Comparison of ENCODE assay signal across 30 cellular contexts in genomic region chr11:75267171-75267970, GRCh38. TPM values are rescaled to one million over a fixed set of nuclear protein-coding genes. Genes with fewer than 3 reads are reported as not detected.
DNase-seq lines count a peak whose midpoint lies in the region; ATAC-seq and TF ChIP-seq lines count a peak whose summit lies in the region.
"Had no signal": no experiment of that assay in that cellular context is flagged by ENCODE, and none has a peak within 500 bp of the region (broad histone marks: within the 10 kb centered on the region; RNA-seq: fewer than 3 reads in every experiment).

No MANE protein-coding gene starts in this region.

- H3K27ac Mint-ChIP-seq in activated naive CD4-positive, alpha-beta T cell treated with anti-CD3 and anti-CD28 coated beads, Interleukin-2, amount 10 ng/mL, durations not matched to agents 7 days and 5 days, result peak overlapping the region; percentile 79
- H3K27ac Mint-ChIP-seq in activated naive CD4-positive, alpha-beta T cell treated with anti-CD3 and anti-CD28 coated beads, Interleukin-2, amount 50 U/mL, for 72 hours, result no peak overlapping the region
- H3K27ac Mint-ChIP-seq in Caco-2 (ENCODE audit: unreplicated experiment) (peak overlapping the region; percentile 26), chondrocyte (ENCODE audit: unreplicated experiment) (no peak overlapping the region)
- H3K27ac Mint-ChIP-seq: activated CD4-positive, alpha-beta memory T cell treated with anti-CD3 and anti-CD28 coated beads for 36 hours; activated T-helper 2 cell treated with anti-CD3 and anti-CD28 coated beads, Interferon-gamma antibody, Interleukin-2, Interleukin-4, amounts not matched to agents 10 μg/mL and 5 μg/mL and 100 μg/mL, durations not matched to agents 14 hours and 24 hours and 36 hours; IgD-negative memory B cell; neural progenitor cell; progenitor cell of endocrine pancreas had no signal

- no peak overlapping the region for H3K4me3 Mint-ChIP-seq in activated naive CD4-positive, alpha-beta T cell treated with anti-CD3 and anti-CD28 coated beads, Interleukin-2, amount 10 ng/mL, durations not matched to agents 7 days and 5 days
- H3K4me3 Mint-ChIP-seq in Caco-2 (ENCODE audit: unreplicated experiment) (no peak overlapping the region), chondrocyte (ENCODE audit: unreplicated experiment) (no peak overlapping the region)
- H3K4me3 Mint-ChIP-seq: activated CD4-positive, alpha-beta memory T cell treated with anti-CD3 and anti-CD28 coated beads for 36 hours; CD8-positive, alpha-beta T cell; IgD-negative memory B cell; neural progenitor cell had no signal

- intact Hi-C loops in Caco-2 (cut with micrococcal nuclease; ENCODE audit: unreplicated experiment), result no loop called here

- H3K27me3 ChIP-seq in Caco-2 (replicated peaks; ENCODE audit: control insufficient read depth, insufficient read depth, low read length) (no peaks in the 10 kb centered on the region), osteoblast (ENCODE audit: insufficient read depth, low read length) (no peaks in the 10 kb centered on the region)
- H3K27me3 ChIP-seq: brain microvascular endothelial cell, neural progenitor cell, tibial artery had no signal

- peak; percentile 18 for DNase-seq in activated naive CD4-positive, alpha-beta T cell treated with anti-CD3 and anti-CD28 coated beads, Interleukin-2, amount 10 ng/mL, durations not matched to agents 7 days and 5 days
- no peak for DNase-seq in activated naive CD4-positive, alpha-beta T cell treated with anti-CD3 and anti-CD28 coated beads, Interleukin-2, amount 50 U/mL, for 72 hours (ENCODE audit: low spot score in 2 of 2)
- peak in 1 of 2 experiments; percentile 38 for DNase-seq in Caco-2
- peak; percentile 87 for DNase-seq in chondrocyte (ENCODE audit: low spot score)
- DNase-seq in osteoblast (ENCODE audit: insufficient read length, low spot score, missing footprints), result peak; percentile 72
- no peak for DNase-seq in NCI-H1105 treated with DMSO at 0.1 percent for 48 hours (lab: John Stamatoyannopoulos, UW)
- no peak for DNase-seq in stimulated activated CD4-positive, alpha-beta T cell treated with anti-CD3 and anti-CD28 coated beads, Interleukin-4, amount 100 ng/mL, for 4 hours
- DNase-seq: activated CD4-positive, alpha-beta memory T cell treated with anti-CD3 and anti-CD28 coated beads for 36 hours; activated CD8-positive, alpha-beta memory T cell treated with anti-CD3 and anti-CD28 coated beads, Interleukin-2, amount 50 U/mL, for 48 hours; brain microvascular endothelial cell; CD8-positive, alpha-beta T cell; DMS 273 treated with DMSO at 0.1 percent for 48 hours; EL; mammary epithelial cell; NCI-H2029 treated with DMSO at 0.1 percent for 48 hours; NCI-H2227 treated with DMSO at 0.1 percent for 48 hours; NCI-H526 treated with DMSO at 0.1 percent for 48 hours; stimulated activated CD8-positive, alpha-beta memory T cell treated with anti-CD3 and anti-CD28 coated beads, Interleukin-4, amount 100 ng/mL, for 48 hours; SW 1271; T1000 had no signal

- CTCF ChIA-PET in activated naive CD4-positive, alpha-beta T cell treated with anti-CD3 and anti-CD28 coated beads, Interleukin-2, amount 10 ng/mL, durations not matched to agents 7 days and 5 days (lab: Charles Lee), result no interaction called here
- CTCF ChIA-PET in Caco-2 (lab: Charles Lee), result no interaction called here

- no peaks in the 10 kb centered on the region for H3K27me3 Mint-ChIP-seq in activated naive CD4-positive, alpha-beta T cell treated with anti-CD3 and anti-CD28 coated beads, Interleukin-2, amount 10 ng/mL, durations not matched to agents 7 days and 5 days
- H3K27me3 Mint-ChIP-seq in Caco-2 (ENCODE audit: insufficient read depth, unreplicated experiment), result no peaks in the 10 kb centered on the region
- H3K27me3 Mint-ChIP-seq in chondrocyte (ENCODE audit: low read depth), result no peaks in the 10 kb centered on the region
- H3K27me3 Mint-ChIP-seq: activated CD4-positive, alpha-beta memory T cell treated with anti-CD3 and anti-CD28 coated beads for 36 hours; IgD-negative memory B cell; progenitor cell of endocrine pancreas had no signal

- no peaks in the 10 kb centered on the region for H4K20me1 ChIP-seq in osteoblast (ENCODE audit: insufficient read depth, low read length)

- TF ChIP-seq CTCF in Caco-2 (IDR thresholded peaks at IDR 0.05; ENCODE audit: insufficient read depth in 1 of 2, low read depth in 1 of 2, low read length in 1 of 2, severe bottlenecking in 1 of 2, unreplicated experiment in 1 of 2), result no peak
- TF ChIP-seq CTCF in chondrocyte (IDR thresholded peaks at IDR 0.05), result no peak
- no peak for TF ChIP-seq CTCF in osteoblast (IDR thresholded peaks at IDR 0.05; ENCODE audit: extremely low read depth, low read depth, low read length)

- H3K9me3 ChIP-seq in Caco-2 (no peaks in the 10 kb centered on the region), osteoblast (ENCODE audit: low read depth, low read length) (no peaks in the 10 kb centered on the region)
- H3K9me3 ChIP-seq: tibial artery had no signal

- H3K9me3 Mint-ChIP-seq in activated naive CD4-positive, alpha-beta T cell treated with anti-CD3 and anti-CD28 coated beads, Interleukin-2, amount 10 ng/mL, durations not matched to agents 7 days and 5 days, result no peaks in the 10 kb centered on the region
- H3K9me3 Mint-ChIP-seq in activated naive CD4-positive, alpha-beta T cell treated with anti-CD3 and anti-CD28 coated beads, Interleukin-2, amount 50 U/mL, for 72 hours, result no peaks in the 10 kb centered on the region
- H3K9me3 Mint-ChIP-seq in Caco-2 (ENCODE audit: unreplicated experiment) (no peaks in the 10 kb centered on the region), chondrocyte (ENCODE audit: low read depth) (no peaks in the 10 kb centered on the region)
- H3K9me3 Mint-ChIP-seq: activated CD4-positive, alpha-beta memory T cell treated with anti-CD3 and anti-CD28 coated beads for 36 hours; activated T-helper 2 cell treated with anti-CD3 and anti-CD28 coated beads, Interferon-gamma antibody, Interleukin-2, Interleukin-4, amounts not matched to agents 10 μg/mL and 5 μg/mL and 100 μg/mL, durations not matched to agents 14 hours and 24 hours and 36 hours; CD8-positive, alpha-beta T cell; IgD-negative memory B cell; neural progenitor cell had no signal

- no TSS peak for BruUV-seq in Caco-2 (replicated peaks; lab: Mats Ljungman, UMichigan)

- H3K4me1 ChIP-seq in Caco-2, result no peaks in the 10 kb centered on the region
- no peaks in the 10 kb centered on the region for H3K4me1 ChIP-seq in osteoblast (ENCODE audit: insufficient read depth, low read length)
- H3K4me1 ChIP-seq: neural progenitor cell, tibial artery had no signal

- no peak overlapping the region for H3K27ac ChIP-seq in osteoblast (ENCODE audit: low read depth, low read length)
- H3K27ac ChIP-seq: brain microvascular endothelial cell, epithelial cell of prostate, neural progenitor cell, skin epidermis, tibial artery had no signal

- H3K4me3 ChIP-seq in Caco-2 (ENCODE audit: low read depth, low read length), result no peak overlapping the region
- H3K4me3 ChIP-seq in osteoblast (ENCODE audit: insufficient read depth, low read length), result no peak overlapping the region
- H3K4me3 ChIP-seq: neural progenitor cell, skin epidermis, tibial artery had no signal

- no peak overlapping the region for H2AFZ ChIP-seq in osteoblast (ENCODE audit: low read length)
- H2AFZ ChIP-seq: neural progenitor cell had no signal

- H3K4me2 ChIP-seq in osteoblast (ENCODE audit: insufficient read depth, low read length), result no peak overlapping the region
- H3K4me2 ChIP-seq: neural progenitor cell had no signal

- H3K36me3 ChIP-seq in Caco-2 (ENCODE audit: control insufficient read depth, insufficient read depth, low read length), result 0 out of 2 replicates have a peak, but pooled peaks cover 3% of the 10 kb centered on the region
- H3K36me3 ChIP-seq in osteoblast (ENCODE audit: insufficient read depth, low read length), result no peaks in the 10 kb centered on the region
- H3K36me3 ChIP-seq: brain microvascular endothelial cell, neural progenitor cell had no signal

- H3K79me2 ChIP-seq in osteoblast (ENCODE audit: insufficient read depth, low read length), result no peaks in the 10 kb centered on the region

- no peak for ATAC-seq in activated naive CD4-positive, alpha-beta T cell treated with anti-CD3 and anti-CD28 coated beads, Interleukin-2, amount 50 U/mL, for 72 hours
- no peak for ATAC-seq in HG02623 (IDR thresholded peaks at IDR 0.05; ENCODE audit: unreplicated experiment)
- ATAC-seq: CD8-positive, alpha-beta T cell; Panc1 had no signal

- peaks cover 24% of the 10 kb centered on the region for H3K4me1 Mint-ChIP-seq in activated naive CD4-positive, alpha-beta T cell treated with anti-CD3 and anti-CD28 coated beads, Interleukin-2, amount 10 ng/mL, durations not matched to agents 7 days and 5 days
- peaks cover 15% of the 10 kb centered on the region for H3K4me1 Mint-ChIP-seq in Caco-2 (ENCODE audit: low read depth, unreplicated experiment)
- peaks cover 5% of the 10 kb centered on the region for H3K4me1 Mint-ChIP-seq in chondrocyte (ENCODE audit: low read depth)

- POLR2A ChIA-PET in Caco-2 (lab: Charles Lee), result no interaction called here

- peaks cover 4% of the 10 kb centered on the region for H3K36me3 Mint-ChIP-seq in activated naive CD4-positive, alpha-beta T cell treated with anti-CD3 and anti-CD28 coated beads, Interleukin-2, amount 10 ng/mL, durations not matched to agents 7 days and 5 days
- no peaks in the 10 kb centered on the region for H3K36me3 Mint-ChIP-seq in activated naive CD4-positive, alpha-beta T cell treated with anti-CD3 and anti-CD28 coated beads, Interleukin-2, amount 50 U/mL, for 72 hours
- peaks cover 39% of the 10 kb centered on the region for H3K36me3 Mint-ChIP-seq in Caco-2 (ENCODE audit: insufficient read depth, unreplicated experiment)
- H3K36me3 Mint-ChIP-seq in chondrocyte (ENCODE audit: low read depth), result peaks cover 1% of the 10 kb centered on the region
- H3K36me3 Mint-ChIP-seq: neural progenitor cell had no signal

RNA-seq across cellular contexts. Expression of gene TPBGL, which starts 26.8 kb away (rescaled TPM):
- under 1 TPM; 0.07 to 0.68 TPM for total RNA-seq in activated naive CD4-positive, alpha-beta T cell treated with anti-CD3 and anti-CD28 coated beads, Interleukin-2, amount 50 U/mL, for 72 hours
- total RNA-seq in Caco-2 (2022) (0.18 and 0.19 TPM in 2 replicates), chondrocyte (0.24 to 0.82 TPM (median 0.74 TPM) in 3 replicates), osteoblast (not detected in 2 replicates)
- total RNA-seq: M059J, progenitor cell of endocrine pancreas had no signal

Comparison
In these comparisons a context has a peak if more than half of its experiments do, and no peak if none do; other contexts are left out.
1. DNase-seq: peak in activated naive CD4-positive, alpha-beta T cell treated with anti-CD3 and anti-CD28 coated beads, Interleukin-2, amount 10 ng/mL, durations not matched to agents 7 days and 5 days (single experiment), chondrocyte (single experiment) and osteoblast (single experiment); none in activated naive CD4-positive, alpha-beta T cell treated with anti-CD3 and anti-CD28 coated beads, Interleukin-2, amount 50 U/mL, for 72 hours (0 of 2), NCI-H1105 treated with DMSO at 0.1 percent for 48 hours (single experiment) and stimulated activated CD4-positive, alpha-beta T cell treated with anti-CD3 and anti-CD28 coated beads, Interleukin-4, amount 100 ng/mL, for 4 hours (0 of 2).
2. H3K27ac Mint-ChIP-seq: peak in activated naive CD4-positive, alpha-beta T cell treated with anti-CD3 and anti-CD28 coated beads, Interleukin-2, amount 10 ng/mL, durations not matched to agents 7 days and 5 days (single experiment) and Caco-2 (single experiment); none in activated naive CD4-positive, alpha-beta T cell treated with anti-CD3 and anti-CD28 coated beads, Interleukin-2, amount 50 U/mL, for 72 hours (0 of 2) and chondrocyte (single experiment).